Comparison of ENCODE assay signal across 1 cellular context in the genomic region with DNA sequence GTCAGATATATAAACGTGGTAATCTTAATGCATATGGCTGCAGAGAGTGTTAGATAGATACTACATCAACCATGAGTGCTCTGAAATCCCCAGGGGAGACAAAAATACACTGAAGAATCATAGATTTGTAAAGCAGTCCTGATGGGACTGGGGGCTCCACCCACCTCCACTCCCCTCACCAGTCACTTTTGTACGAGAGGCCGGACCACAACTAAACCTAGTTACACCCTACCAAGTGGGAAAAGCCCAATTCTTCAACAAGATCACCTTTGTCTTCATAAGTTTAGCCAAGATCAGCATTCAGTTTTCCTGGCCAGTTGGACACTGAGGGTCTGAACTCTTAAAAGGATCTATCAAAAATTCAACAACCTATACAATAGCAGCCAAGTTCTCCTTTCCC.
TF ChIP-seq lines count a peak whose summit lies in the region.

No MANE protein-coding gene starts in this region.

TF ChIP-seq in GM23338, 12 proteins besides CTCF, POLR2A, EP300 and RAD21 (continued from another document):
- TF ChIP-seq, protein P1, sequence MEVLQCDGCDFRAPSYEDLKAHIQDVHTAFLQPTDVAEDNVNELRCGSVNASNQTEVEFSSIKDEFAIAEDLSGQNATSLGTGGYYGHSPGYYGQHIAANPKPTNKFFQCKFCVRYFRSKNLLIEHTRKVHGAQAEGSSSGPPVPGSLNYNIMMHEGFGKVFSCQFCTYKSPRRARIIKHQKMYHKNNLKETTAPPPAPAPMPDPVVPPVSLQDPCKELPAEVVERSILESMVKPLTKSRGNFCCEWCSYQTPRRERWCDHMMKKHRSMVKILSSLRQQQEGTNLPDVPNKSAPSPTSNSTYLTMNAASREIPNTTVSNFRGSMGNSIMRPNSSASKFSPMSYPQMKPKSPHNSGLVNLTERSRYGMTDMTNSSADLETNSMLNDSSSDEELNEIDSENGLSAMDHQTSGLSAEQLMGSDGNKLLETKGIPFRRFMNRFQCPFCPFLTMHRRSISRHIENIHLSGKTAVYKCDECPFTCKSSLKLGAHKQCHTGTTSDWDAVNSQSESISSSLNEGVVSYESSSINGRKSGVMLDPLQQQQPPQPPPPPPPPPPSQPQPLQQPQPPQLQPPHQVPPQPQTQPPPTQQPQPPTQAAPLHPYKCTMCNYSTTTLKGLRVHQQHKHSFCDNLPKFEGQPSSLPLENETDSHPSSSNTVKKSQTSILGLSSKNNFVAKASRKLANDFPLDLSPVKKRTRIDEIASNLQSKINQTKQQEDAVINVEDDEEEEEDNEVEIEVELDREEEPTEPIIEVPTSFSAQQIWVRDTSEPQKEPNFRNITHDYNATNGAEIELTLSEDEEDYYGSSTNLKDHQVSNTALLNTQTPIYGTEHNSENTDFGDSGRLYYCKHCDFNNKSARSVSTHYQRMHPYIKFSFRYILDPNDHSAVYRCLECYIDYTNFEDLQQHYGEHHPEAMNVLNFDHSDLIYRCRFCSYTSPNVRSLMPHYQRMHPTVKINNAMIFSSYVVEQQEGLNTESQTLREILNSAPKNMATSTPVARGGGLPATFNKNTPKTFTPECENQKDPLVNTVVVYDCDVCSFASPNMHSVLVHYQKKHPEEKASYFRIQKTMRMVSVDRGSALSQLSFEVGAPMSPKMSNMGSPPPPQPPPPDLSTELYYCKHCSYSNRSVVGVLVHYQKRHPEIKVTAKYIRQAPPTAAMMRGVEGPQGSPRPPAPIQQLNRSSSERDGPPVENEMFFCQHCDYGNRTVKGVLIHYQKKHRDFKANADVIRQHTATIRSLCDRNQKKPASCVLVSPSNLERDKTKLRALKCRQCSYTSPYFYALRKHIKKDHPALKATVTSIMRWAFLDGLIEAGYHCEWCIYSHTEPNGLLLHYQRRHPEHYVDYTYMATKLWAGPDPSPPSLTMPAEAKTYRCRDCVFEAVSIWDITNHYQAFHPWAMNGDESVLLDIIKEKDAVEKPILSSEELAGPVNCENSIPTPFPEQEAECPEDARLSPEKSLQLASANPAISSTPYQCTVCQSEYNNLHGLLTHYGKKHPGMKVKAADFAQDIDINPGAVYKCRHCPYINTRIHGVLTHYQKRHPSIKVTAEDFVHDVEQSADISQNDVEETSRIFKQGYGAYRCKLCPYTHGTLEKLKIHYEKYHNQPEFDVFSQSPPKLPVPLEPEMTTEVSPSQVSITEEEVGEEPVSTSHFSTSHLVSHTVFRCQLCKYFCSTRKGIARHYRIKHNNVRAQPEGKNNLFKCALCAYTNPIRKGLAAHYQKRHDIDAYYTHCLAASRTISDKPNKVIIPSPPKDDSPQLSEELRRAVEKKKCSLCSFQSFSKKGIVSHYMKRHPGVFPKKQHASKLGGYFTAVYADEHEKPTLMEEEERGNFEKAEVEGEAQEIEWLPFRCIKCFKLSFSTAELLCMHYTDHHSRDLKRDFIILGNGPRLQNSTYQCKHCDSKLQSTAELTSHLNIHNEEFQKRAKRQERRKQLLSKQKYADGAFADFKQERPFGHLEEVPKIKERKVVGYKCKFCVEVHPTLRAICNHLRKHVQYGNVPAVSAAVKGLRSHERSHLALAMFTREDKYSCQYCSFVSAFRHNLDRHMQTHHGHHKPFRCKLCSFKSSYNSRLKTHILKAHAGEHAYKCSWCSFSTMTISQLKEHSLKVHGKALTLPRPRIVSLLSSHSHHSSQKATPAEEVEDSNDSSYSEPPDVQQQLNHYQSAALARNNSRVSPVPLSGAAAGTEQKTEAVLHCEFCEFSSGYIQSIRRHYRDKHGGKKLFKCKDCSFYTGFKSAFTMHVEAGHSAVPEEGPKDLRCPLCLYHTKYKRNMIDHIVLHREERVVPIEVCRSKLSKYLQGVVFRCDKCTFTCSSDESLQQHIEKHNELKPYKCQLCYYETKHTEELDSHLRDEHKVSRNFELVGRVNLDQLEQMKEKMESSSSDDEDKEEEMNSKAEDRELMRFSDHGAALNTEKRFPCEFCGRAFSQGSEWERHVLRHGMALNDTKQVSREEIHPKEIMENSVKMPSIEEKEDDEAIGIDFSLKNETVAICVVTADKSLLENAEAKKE (CRISPR knock-in tag; IDR thresholded peaks at IDR 0.05), result no peak
- no peak for TF ChIP-seq POLR2AphosphoS5 (IDR thresholded peaks at IDR 0.05; ENCODE audit: low read depth)
- TF ChIP-seq JUNB (IDR thresholded peaks at IDR 0.05; ENCODE audit: unreplicated experiment), result no peak
